Comparison of ENCODE assay signal across 9 cellular contexts in genomic region chr2:163348843-163349395, GRCh38.
DNase-seq lines count a peak whose midpoint lies in the region; ATAC-seq and TF ChIP-seq lines count a peak whose summit lies in the region.
"Had no signal": no experiment of that assay in that cellular context is flagged by ENCODE, and none has a peak within 500 bp of the region (broad histone marks: within the 10 kb centered on the region; RNA-seq: fewer than 3 reads in every experiment).

No MANE protein-coding gene starts in this region.

- POLR2A ChIA-PET in activated CD4-positive, alpha-beta memory T cell treated with anti-CD3 and anti-CD28 coated beads, Interleukin-2, amount 10 ng/mL, durations not matched to agents 7 days and 5 days (lab: Charles Lee): no interaction called here

- H3K27me3 Mint-ChIP-seq in activated CD4-positive, alpha-beta memory T cell treated with anti-CD3 and anti-CD28 coated beads, Interleukin-2, amount 10 ng/mL, durations not matched to agents 7 days and 5 days: peaks cover 3% of the 10 kb centered on the region

- H3K4me3 Mint-ChIP-seq in activated CD4-positive, alpha-beta memory T cell treated with anti-CD3 and anti-CD28 coated beads, Interleukin-2, amount 10 ng/mL, durations not matched to agents 7 days and 5 days: no peak overlapping the region

- H3K27ac Mint-ChIP-seq in activated CD4-positive, alpha-beta memory T cell treated with anti-CD3 and anti-CD28 coated beads, Interleukin-2, amount 10 ng/mL, durations not matched to agents 7 days and 5 days: no peak overlapping the region

- no peak for TF ChIP-seq CTCF in coronary artery (IDR thresholded peaks at IDR 0.05)

- peak; percentile 23 for ATAC-seq in Right ventricle myocardium superior (ENCODE audit: poor library complexity)
- ATAC-seq in GM21447 (IDR thresholded peaks at IDR 0.05; ENCODE audit: unreplicated experiment): no peak

- DNase-seq in Right ventricle myocardium superior (peak; percentile 24), cardiac septum (ENCODE audit: low spot score) (no peak), coronary artery (ENCODE audit: low spot score) (no peak), medulla oblongata (ENCODE audit: extremely low spot score) (peak; percentile 10), T-helper 2 cell (no peak)
- no peak for DNase-seq in activated CD8-positive, alpha-beta memory T cell treated with anti-CD3 and anti-CD28 coated beads, Interleukin-2, amount 50 U/mL, for 48 hours
- no peak for DNase-seq in activated CD4-positive, alpha-beta memory T cell treated with anti-CD3 and anti-CD28 coated beads, Interleukin-2, amount 10 ng/mL, durations not matched to agents 7 days and 5 days

- CTCF ChIA-PET in activated CD4-positive, alpha-beta memory T cell treated with anti-CD3 and anti-CD28 coated beads, Interleukin-2, amount 10 ng/mL, durations not matched to agents 7 days and 5 days (lab: Charles Lee): no interaction called here

- peak overlapping the region; percentile 76 to 85 for H3K27ac ChIP-seq in coronary artery
- H3K27ac ChIP-seq: BLaER1 treated with 17β-estradiol and CSF1 and Interleukin-3, amounts not matched to agents 10 nM and 100 nM had no signal

- intact Hi-C loops in Right ventricle myocardium superior (cut with DNase I): loop anchor here (5.0 to 10.0 kb wide), 2 partner anchors 388 to 716 kb away; partner anchors contain the start of gene FIGN
- intact Hi-C loops in cardiac septum (cut with DNase I): loop anchor here (2.0 to 10.0 kb wide), 7 partner anchors 118 to 1078 kb away; partner anchors contain the start of gene FIGN

- no peaks in the 10 kb centered on the region for H3K36me3 Mint-ChIP-seq in activated CD4-positive, alpha-beta memory T cell treated with anti-CD3 and anti-CD28 coated beads, Interleukin-2, amount 10 ng/mL, durations not matched to agents 7 days and 5 days (ENCODE audit: low read depth)

- H3K4me1 Mint-ChIP-seq in activated CD4-positive, alpha-beta memory T cell treated with anti-CD3 and anti-CD28 coated beads, Interleukin-2, amount 10 ng/mL, durations not matched to agents 7 days and 5 days: no peaks in the 10 kb centered on the region

- peak overlapping the region; percentile 61 for H3K4me3 ChIP-seq in coronary artery
- H3K4me3 ChIP-seq: BLaER1 treated with 17β-estradiol and CSF1 and Interleukin-3, amounts not matched to agents 10 nM and 100 nM had no signal

- H3K9me3 Mint-ChIP-seq in activated CD4-positive, alpha-beta memory T cell treated with anti-CD3 and anti-CD28 coated beads, Interleukin-2, amount 10 ng/mL, durations not matched to agents 7 days and 5 days: no peaks in the 10 kb centered on the region

Comparison
In these comparisons a context has a peak if more than half of its experiments do, and no peak if none do; other contexts are left out.
1. DNase-seq: peak in Right ventricle myocardium superior (single experiment) and medulla oblongata (single experiment); none in cardiac septum (single experiment), coronary artery (single experiment), activated CD8-positive, alpha-beta memory T cell treated with anti-CD3 and anti-CD28 coated beads, Interleukin-2, amount 50 U/mL, for 48 hours (single experiment), activated CD4-positive, alpha-beta memory T cell treated with anti-CD3 and anti-CD28 coated beads, Interleukin-2, amount 10 ng/mL, durations not matched to agents 7 days and 5 days (single experiment) and T-helper 2 cell (0 of 5).